Comparison of ENCODE assay signal across 8 cellular contexts in genomic region chr11:128472128-128473110, GRCh38.
DNase-seq lines count a peak whose midpoint lies in the region; ATAC-seq and TF ChIP-seq lines count a peak whose summit lies in the region.

No MANE protein-coding gene starts in this region.

- peak overlapping the region; percentile 98 for H3K27ac ChIP-seq in OCI-LY7 (ENCODE audit: low read depth, low read length, poor library complexity, severe bottlenecking)

- CTCF ChIA-PET in OCI-LY7 (lab: Charles Lee; ENCODE audit: unreplicated experiment) = interaction anchor here (0.6 to 4.2 kb wide), 8 partner anchors 39 to 157 kb away, joined by 3 to 23 read pairs (median 4); no protein-coding TSS in a partner anchor

- peak overlapping the region; percentile 51 for H3K4me3 ChIP-seq in OCI-LY7 (ENCODE audit: low read depth, low read length, poor library complexity, severe bottlenecking)

- intact Hi-C loops in OCI-LY7 (cut with micrococcal nuclease; ENCODE audit: unreplicated experiment) = loop anchor here (2.0 to 5.0 kb wide), 3 partner anchors 254 to 1690 kb away; no protein-coding TSS in a partner anchor

- ATAC-seq in GM18517 (IDR thresholded peaks at IDR 0.05; ENCODE audit: unreplicated experiment) (peak; percentile 47), HG02610 (IDR thresholded peaks at IDR 0.05; ENCODE audit: unreplicated experiment) (peak; percentile 59)
- ATAC-seq in stimulated activated naive CD8-positive, alpha-beta T cell treated with anti-CD3 and anti-CD28 coated beads, Interleukin-15, Interleukin-2, amounts not matched to agents 100 U/mL and 50 U/mL, for 24 hours = peak; percentile 76

- no peaks in the 10 kb centered on the region for H3K9me3 ChIP-seq in OCI-LY7 (ENCODE audit: low read length)

- H3K4me1 ChIP-seq in OCI-LY7 (ENCODE audit: insufficient read depth, low read length, poor library complexity, severe bottlenecking) = peaks cover 100% of the 10 kb centered on the region

- H3K79me2 ChIP-seq in OCI-LY7 (ENCODE audit: insufficient read depth, low read depth, low read length) = peaks cover 82% of the 10 kb centered on the region

- no peak overlapping the region for H2AFZ ChIP-seq in OCI-LY7 (ENCODE audit: low read length)

- no peak for TF ChIP-seq CTCF in OCI-LY7 (conservative IDR thresholded peaks at IDR 0.05; ENCODE audit: low read length)

- peak; percentile 61 for DNase-seq in OCI-LY7 (ENCODE audit: low spot score)
- peak; percentile 51 to 78 for DNase-seq in dermis microvascular lymphatic vessel endothelial cell (ENCODE audit: low read depth in 2 of 2)
- DNase-seq in stimulated activated naive CD8-positive, alpha-beta T cell treated with anti-CD3 and anti-CD28 coated beads, Interleukin-15, Interleukin-2, amounts not matched to agents 100 U/mL and 50 U/mL, for 24 hours = peak; percentile 65
- DNase-seq in epidermal melanocyte (ENCODE audit: insufficient read length, low spot score) = no peak
- DNase-seq in effector CD8-positive, alpha-beta T cell (lab: John Stamatoyannopoulos, UW) = no peak
- no peak for DNase-seq in NOMO-1 treated with DMSO at 0.1 percent for 48 hours (lab: John Stamatoyannopoulos, UW; ENCODE audit: unreplicated experiment)

- H3K9me2 ChIP-seq in OCI-LY7 (ENCODE audit: insufficient read depth, low read length) = no peaks in the 10 kb centered on the region

- BruUV-seq in OCI-LY7 (replicated peaks; lab: Mats Ljungman, UMichigan) = no TSS peak

- H3K4me2 ChIP-seq in OCI-LY7 (ENCODE audit: low read length) = peak overlapping the region; percentile 78

- no peaks in the 10 kb centered on the region for H4K20me1 ChIP-seq in OCI-LY7 (ENCODE audit: insufficient read depth, low read length)

- H3K36me3 ChIP-seq in OCI-LY7 (ENCODE audit: insufficient read depth, low read length) = peaks cover 88% of the 10 kb centered on the region

- POLR2A ChIA-PET in OCI-LY7 (lab: Charles Lee) = interaction anchor here (0.6 to 7.3 kb wide), 27 partner anchors 13 to 359 kb away, joined by 3 to 184 read pairs (median 4); no protein-coding TSS in a partner anchor

Comparison
In these comparisons a context has a peak if more than half of its experiments do, and no peak if none do; other contexts are left out.
1. DNase-seq: peak in OCI-LY7 (single experiment), dermis microvascular lymphatic vessel endothelial cell (2 of 2) and stimulated activated naive CD8-positive, alpha-beta T cell treated with anti-CD3 and anti-CD28 coated beads, Interleukin-15, Interleukin-2, amounts not matched to agents 100 U/mL and 50 U/mL, for 24 hours (single experiment); none in epidermal melanocyte (single experiment), effector CD8-positive, alpha-beta T cell (single experiment) and NOMO-1 treated with DMSO at 0.1 percent for 48 hours (single experiment).
2. Peak in every context shown above with its lines, with median percentiles within 50 percentile points of each other: ATAC-seq.